ENCODE assay signal across 14 cellular contexts in genomic region chr20:33298391-33298790, GRCh38. TPM values are rescaled to one million over a fixed set of nuclear protein-coding genes. Genes with fewer than 3 reads are reported as not detected.
DNase-seq lines count a peak whose midpoint lies in the region; ATAC-seq and TF ChIP-seq lines count a peak whose summit lies in the region.
"Had no signal": no experiment of that assay in that cellular context is flagged by ENCODE, and none has a peak within 500 bp of the region (broad histone marks: within the 10 kb centered on the region; RNA-seq: fewer than 3 reads in every experiment).

No MANE protein-coding gene starts in this region.

- TF ChIP-seq CTCF in H9 (conservative IDR thresholded peaks at IDR 0.05), result no peak

- H2AFZ ChIP-seq in H9 (ENCODE audit: low read length), result no peak overlapping the region
- H2AFZ ChIP-seq: PC-9 had no signal

- peaks cover 37% of the 10 kb centered on the region for H3K27me3 Mint-ChIP-seq in H9 (ENCODE audit: low read depth)

- peaks cover 2 to 11% of the 10 kb centered on the region in 2 experiments; a peak in 3 of 4 replicates for H3K4me1 Mint-ChIP-seq in H9

- H3K23ac ChIP-seq in H9 (ENCODE audit: insufficient read length, low read depth, low read length), result no peak overlapping the region

- H2BK15ac ChIP-seq in H9 (ENCODE audit: low read depth, low read length), result no peak overlapping the region

- H2BK20ac ChIP-seq in H9 (ENCODE audit: low read depth, low read length, poor library complexity, severe bottlenecking), result no peak overlapping the region

- no peak overlapping the region for H3K56ac ChIP-seq in H9 (ENCODE audit: insufficient read length, low read depth, low read length)

- no peak overlapping the region for H2BK5ac ChIP-seq in H9 (ENCODE audit: insufficient read length, low read length)

- H3K27me3 ChIP-seq in H9 (ENCODE audit: insufficient read depth, low read length), result no peaks in the 10 kb centered on the region

- no peak overlapping the region for H4K8ac ChIP-seq in H9 (replicated peaks; ENCODE audit: insufficient read length, low read depth, low read length)

- no peak overlapping the region for H3K14ac ChIP-seq in H9 (ENCODE audit: insufficient read depth, low read length)

- peak; percentile 40 for ATAC-seq in esophagus mucosa
- ATAC-seq in HG03520 (IDR thresholded peaks at IDR 0.05; ENCODE audit: unreplicated experiment), result no peak

- no peaks in the 10 kb centered on the region for H4K20me1 ChIP-seq in H9 (ENCODE audit: control insufficient read depth, insufficient read depth, insufficient read length)

- no peak overlapping the region for H4K5ac ChIP-seq in H9 (ENCODE audit: insufficient read length, low read depth, low read length)

- H3K79me1 ChIP-seq in H9 (ENCODE audit: insufficient read depth, low read depth, low read length, poor library complexity, severe bottlenecking), result no peaks in the 10 kb centered on the region

- no peak overlapping the region for H3K4me2 ChIP-seq in H9 (ENCODE audit: insufficient read depth, insufficient read length, low read length)
- H3K4me2 ChIP-seq: PC-9 had no signal

- no peak overlapping the region for H3K27ac ChIP-seq in H9 (ENCODE audit: insufficient read length, low read depth, low read length)
- H3K27ac ChIP-seq: PC-9, SK-N-MC had no signal

- H3K9ac ChIP-seq in H9 (ENCODE audit: extremely low read depth, insufficient read length, low read length), result no peak overlapping the region

- no peaks in the 10 kb centered on the region for H3K23me2 ChIP-seq in H9 (ENCODE audit: insufficient read length, low read depth, low read length, poor library complexity, severe bottlenecking)

- no peak overlapping the region for H3K4ac ChIP-seq in H9 (ENCODE audit: low read depth, low read length)

- H3K18ac ChIP-seq in H9 (ENCODE audit: insufficient read length, low read depth, low read length), result no peak overlapping the region

- H4K91ac ChIP-seq in H9 (ENCODE audit: insufficient read length, low read depth, low read length), result no peak overlapping the region

- no peaks in the 10 kb centered on the region for H3K79me2 ChIP-seq in H9 (ENCODE audit: insufficient read depth, low read length)

- WGBS in H9 (ENCODE audit: extremely low coverage, insufficient read length, low lambda C conversion rate), result no CpG with 5 or more reads among the region's 11 CpGs

- no peaks in the 10 kb centered on the region for H3K4me1 ChIP-seq in H9 (ENCODE audit: insufficient read depth, low read length)
- H3K4me1 ChIP-seq: BE2C had no signal

- H3K27ac Mint-ChIP-seq in H9, result no peak overlapping the region
- H3K27ac Mint-ChIP-seq: T-helper 1 cell treated with Interleukin-12 subunit alpha and Interleukin-12 subunit beta and Interleukin-4 antibody, amounts not matched to agents 30 μg/mL and 1 μg/mL, for 36 hours had no signal

- no peak overlapping the region for H3T11ph ChIP-seq in H9 (ENCODE audit: low read length)

- DNase-seq in NCI-H82 (lab: John Stamatoyannopoulos, UW) (peak; percentile 43), NCI-H82 treated with DMSO at 0.1 percent for 48 hours (lab: John Stamatoyannopoulos, UW; ENCODE audit: unreplicated experiment) (no peak), H9 (peak; percentile 53), NCI-H526 treated with DMSO at 0.1 percent for 48 hours (lab: John Stamatoyannopoulos, UW) (peak; percentile 25), DMS153 treated with DMSO at 0.1 percent for 48 hours (lab: John Stamatoyannopoulos, UW; ENCODE audit: unreplicated experiment) (no peak), 8988T (no peak)

- no peak overlapping the region for H2BK120ac ChIP-seq in H9 (ENCODE audit: low read depth, low read length, poor library complexity, severe bottlenecking)

- H2AK5ac ChIP-seq in H9 (ENCODE audit: insufficient read length, low read length), result no peak overlapping the region

- H3K9me3 ChIP-seq in H9 (ENCODE audit: control insufficient read depth, low read depth, low read length), result no peaks in the 10 kb centered on the region
- H3K9me3 ChIP-seq: BE2C had no signal

- no peak overlapping the region for H2BK12ac ChIP-seq in H9 (ENCODE audit: insufficient read length, low read depth, low read length)

- H3K36me3 Mint-ChIP-seq in H9 (ENCODE audit: insufficient read depth in 1 of 3, low read depth in 3 of 3), result no peaks in the 10 kb centered on the region; a peak in 1 of 7 replicates
- H3K36me3 Mint-ChIP-seq: CD4-positive, alpha-beta memory T cell had no signal

- no peak overlapping the region for H3K4me3 Mint-ChIP-seq in H9
- H3K4me3 Mint-ChIP-seq: T-helper 1 cell treated with Interleukin-12 subunit alpha and Interleukin-12 subunit beta and Interleukin-4 antibody, amounts not matched to agents 30 μg/mL and 1 μg/mL, for 36 hours had no signal

- H3K9me3 Mint-ChIP-seq in H9, result no peaks in the 10 kb centered on the region; a peak in 1 of 5 replicates
- H3K9me3 Mint-ChIP-seq: CD4-positive, alpha-beta memory T cell; T-helper 1 cell treated with Interleukin-12 subunit alpha and Interleukin-12 subunit beta and Interleukin-4 antibody, amounts not matched to agents 30 μg/mL and 1 μg/mL, for 36 hours had no signal

RNA-seq across cellular contexts. Expression of gene BPIFB1, which starts 15.4 kb away (rescaled TPM):
- total RNA-seq in H9 (2021) (not detected in 2 replicates), esophagus mucosa (8.3 TPM)
- total RNA-seq: CD4-positive, alpha-beta memory T cell; Daoy; PC-9 had no signal

Comparison
In these comparisons a context has a peak if more than half of its experiments do, and no peak if none do; other contexts are left out.
1. DNase-seq: peak in NCI-H82 (single experiment), H9 (single experiment) and NCI-H526 treated with DMSO at 0.1 percent for 48 hours (single experiment); none in NCI-H82 treated with DMSO at 0.1 percent for 48 hours (single experiment), DMS153 treated with DMSO at 0.1 percent for 48 hours (single experiment) and 8988T (single experiment).